In the genomic region with DNA sequence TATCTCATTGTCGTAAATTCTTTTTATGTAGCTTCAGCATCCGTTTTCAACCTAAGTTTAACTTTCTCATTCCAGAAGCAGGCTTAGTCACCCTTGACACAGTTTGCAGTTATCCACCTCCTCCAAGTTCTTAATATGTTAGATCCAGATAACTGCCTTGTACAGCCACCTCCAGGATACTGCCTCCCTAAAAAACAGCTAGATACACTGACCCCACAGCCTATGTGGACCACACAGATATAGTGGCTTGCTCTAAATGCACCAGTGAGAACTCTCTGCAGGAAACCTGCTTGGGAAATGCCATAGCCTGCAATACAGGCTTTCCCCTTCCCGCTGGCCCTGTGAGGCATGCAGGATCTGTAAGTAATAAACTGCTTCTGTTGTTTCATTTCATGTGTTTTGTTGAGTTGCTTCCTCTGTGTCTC, we compare ENCODE assay signal across 34 cellular contexts. TPM values are rescaled to one million over a fixed set of nuclear protein-coding genes. Genes with fewer than 3 reads are reported as not detected.
DNase-seq lines count a peak whose midpoint lies in the region; ATAC-seq, FAIRE-seq and TF ChIP-seq lines count a peak whose summit lies in the region.
"Had no signal": no experiment of that assay in that cellular context is flagged by ENCODE, and none has a peak within 500 bp of the region (broad histone marks: within the 10 kb centered on the region; RNA-seq: fewer than 3 reads in every experiment).

No MANE protein-coding gene starts in this region.

- in situ Hi-C loops in K562 (cut with MboI), result loop anchor here (10.0 to 25.0 kb wide), 2 partner anchors 170 to 723 kb away; no protein-coding TSS in a partner anchor

- no peak overlapping the region for H3K27ac ChIP-seq in HEK293 (ENCODE audit: extremely low read depth, low read depth, low read length)
- no peak overlapping the region for H3K27ac ChIP-seq in K562 (ENCODE audit: extremely low read depth, low read depth, low read length)
- no peak overlapping the region for H3K27ac ChIP-seq in prostate gland
- H3K27ac ChIP-seq: body of pancreas, vagina had no signal

- POLR2A ChIA-PET in BJ (lab: Charles Lee) (no interaction called here), HEK293 (lab: Yijun Ruan, JAX) (no interaction called here), K562 (lab: Yijun Ruan, JAX) (no interaction called here)

- no peak for TF ChIP-seq CTCF in BJ (IDR thresholded peaks at IDR 0.05; ENCODE audit: insufficient read depth, low read depth, low read length)
- no peak for TF ChIP-seq CTCF in HEK293 (tag by site-specific recombination; IDR thresholded peaks at IDR 0.05)
- no peak for TF ChIP-seq CTCF in K562 (IDR thresholded peaks at IDR 0.05 in 2 of 3, conservative IDR thresholded peaks at IDR 0.05 in 1 of 3; ENCODE audit: insufficient read depth in 2 of 3, low read depth in 1 of 3, low read length in 3 of 3)
- no peak for TF ChIP-seq CTCF in prostate gland (IDR thresholded peaks at IDR 0.05)

- TF ChIP-seq POLR2A in K562 (conservative IDR thresholded peaks at IDR 0.05), result no peak
- no peak for TF ChIP-seq POLR2A in prostate gland (IDR thresholded peaks at IDR 0.05)

- H3K4me1 ChIP-seq in HEK293 (ENCODE audit: control insufficient read depth, insufficient read depth, low read length) (no peaks in the 10 kb centered on the region), K562 (replicated peaks in 1 of 2; ENCODE audit: control insufficient read depth in 2 of 2, insufficient read depth in 2 of 2, low read length in 2 of 2) (no peaks in the 10 kb centered on the region), prostate gland (replicated peaks) (no peaks in the 10 kb centered on the region)
- H3K4me1 ChIP-seq: body of pancreas, vagina had no signal

- FAIRE-seq in K562 (lab: Jason Lieb, UNC), result no peak
- FAIRE-seq: frontal cortex, GM18507, H1 had no signal

- 11% methylated on average over 3 of the region's 3 CpGs for WGBS in K562 (ENCODE audit: insufficient coverage, low coverage, missing lambda C conversion rate)
- 38% methylated on average over 3 of the region's 3 CpGs for WGBS in prostate gland

- H3K9me1 ChIP-seq in K562 (ENCODE audit: control insufficient read depth, insufficient read depth, low read length), result no peaks in the 10 kb centered on the region

- no peaks in the 10 kb centered on the region for H3K79me2 ChIP-seq in K562 (ENCODE audit: control insufficient read depth, insufficient read depth, low read length)

- H3K4me3 ChIP-seq in BJ (ENCODE audit: low read depth, low read length) (no peak overlapping the region), HEK293 (ENCODE audit: low read depth, low read length) (no peak overlapping the region), K562 (no peak overlapping the region), prostate gland (no peak overlapping the region)
- H3K4me3 ChIP-seq: body of pancreas, vagina had no signal

- H3K9ac ChIP-seq in K562 (ENCODE audit: insufficient read depth in 1 of 2, low read depth in 2 of 2, low read length in 2 of 2), result no peak overlapping the region

- H3K36me3 ChIP-seq in BJ (ENCODE audit: control insufficient read depth, insufficient read depth, low read length) (peaks cover 3% of the 10 kb centered on the region), HEK293 (ENCODE audit: control insufficient read depth in 2 of 2, insufficient read depth in 1 of 2, low read length in 2 of 2) (no peaks in the 10 kb centered on the region), K562 (ENCODE audit: control insufficient read depth, insufficient read depth, low read length) (no peaks in the 10 kb centered on the region), prostate gland (no peaks in the 10 kb centered on the region)
- H3K36me3 ChIP-seq: vagina had no signal

- no peaks in the 10 kb centered on the region for H4K20me1 ChIP-seq in K562 (replicated peaks; ENCODE audit: control insufficient read depth, insufficient read depth, low read length)

- no peaks in the 10 kb centered on the region for H3K27me3 ChIP-seq in BJ (ENCODE audit: control insufficient read depth, insufficient read depth, low read length)
- H3K27me3 ChIP-seq in K562 (ENCODE audit: control insufficient read depth in 2 of 2, insufficient read depth in 2 of 2, low read length in 2 of 2), result peaks cover 0 to 7% of the 10 kb centered on the region in 2 experiments; a peak in 1 of 5 replicates
- H3K27me3 ChIP-seq in prostate gland (replicated peaks; ENCODE audit: insufficient read depth), result no peaks in the 10 kb centered on the region
- H3K27me3 ChIP-seq: body of pancreas, vagina had no signal

- CTCF ChIA-PET in BJ (lab: Yijun Ruan, JAX) (no interaction called here), HEK293 (lab: Yijun Ruan, JAX) (no interaction called here), K562 (lab: Yijun Ruan, JAX; ENCODE audit: low intra/inter-chr PET ratio) (interaction anchor here (0.6 kb wide), 1 partner anchor 384 kb away, joined by 3 read pairs; no protein-coding TSS in a partner anchor)

- BruUV-seq in K562 (replicated peaks; lab: Mats Ljungman, UMichigan), result no TSS peak

- no peak for TF ChIP-seq RAD21 in K562 (CRISPR knock-in tag; conservative IDR thresholded peaks at IDR 0.05 in 1 of 2, IDR thresholded peaks at IDR 0.05 in 1 of 2)

- no peak for TF ChIP-seq EP300 in K562 (IDR thresholded peaks at IDR 0.05; ENCODE audit: low read length)

- no peak overlapping the region for H2AFZ ChIP-seq in K562 (ENCODE audit: low read depth, low read length)

- intact Hi-C loops in K562 (cut with micrococcal nuclease) (no loop called here), prostate gland (cut with DNase I) (no loop called here)

- DNase-seq in BJ (ENCODE audit: low read depth) (peak; percentile 19), K562 (ENCODE audit: extremely low read depth in 1 of 4, low spot score in 3 of 4) (peak in 1 of 4 experiments; percentile 20), non-pigmented ciliary epithelial cell (ENCODE audit: low read depth) (peak; percentile 20), NCI-H748 (lab: John Stamatoyannopoulos, UW; ENCODE audit: unreplicated experiment) (no peak), SKM-1 (lab: John Stamatoyannopoulos, UW; ENCODE audit: unreplicated experiment) (no peak), prostate gland (ENCODE audit: low spot score) (no peak)
- DNase-seq: activated B cell treated with CpG ODN at 0.5 μM for 24 hours; activated CD4-positive, alpha-beta T cell treated with anti-CD3 and anti-CD28 coated beads, Interleukin-2, amount 50 U/mL, for 48 hours; activated CD8-positive, alpha-beta memory T cell treated with anti-CD3 and anti-CD28 coated beads, Interleukin-2, amount 50 U/mL, for 4 hours; activated naive CD8-positive, alpha-beta T cell treated with anti-CD3 and anti-CD28 coated beads for 36 hours; AML-193; body of pancreas; CD8-positive, alpha-beta memory T cell; DMS153; GDM1; natural killer cell; NCI-H1105; NCI-H2081 treated with DMSO at 0.1 percent for 48 hours; NCI-H82; Right ventricle myocardium superior; stimulated activated CD4-positive, alpha-beta T cell treated with anti-CD3 and anti-CD28 coated beads, Interleukin-12 subunit alpha, Interleukin-12 subunit beta, amount 100 ng/mL, for 4 hours; stimulated activated CD4-positive, alpha-beta T cell treated with anti-CD3 and anti-CD28 coated beads, Interleukin-4, amount 100 ng/mL, for 24 hours; stimulated activated naive CD4-positive, alpha-beta T cell; SW 1271; T1000 had no signal

- H3K9me3 ChIP-seq in HEK293 (ENCODE audit: control insufficient read depth, insufficient read depth, low read depth, low read length) (no peaks in the 10 kb centered on the region), K562 (replicated peaks; ENCODE audit: control insufficient read depth, insufficient read depth, low read depth, low read length) (no peaks in the 10 kb centered on the region), prostate gland (no peaks in the 10 kb centered on the region)
- H3K9me3 ChIP-seq: body of pancreas, vagina had no signal

- H3K4me2 ChIP-seq in K562 (ENCODE audit: insufficient read depth, low read length), result no peak overlapping the region

- ATAC-seq in K562, result no peak
- ATAC-seq: body of pancreas, natural killer cell had no signal

TF ChIP-seq in K562, 482 proteins besides CTCF, POLR2A, EP300 and RAD21:
- TF ChIP-seq GABPA (tag; conservative IDR thresholded peaks at IDR 0.05; ENCODE audit: low read depth), result no peak
- peak; percentile 28; the same call in 1 of the 2 replicates for TF ChIP-seq TCF3 (CRISPR knock-in tag; IDR thresholded peaks at IDR 0.05)
- peak; percentile 49 for TF ChIP-seq CBFA2T3 (IDR thresholded peaks at IDR 0.05)

RNA-seq across cellular contexts. Expression of gene RTL1, which starts 11.1 kb away (rescaled TPM):
- polyA plus RNA-seq in BJ (2011; rRNA removed), result not detected in 2 replicates
- not detected in 2 replicates for polyA minus RNA-seq in BJ (2011; rRNA and poly(A)+ RNA removed)
- total RNA-seq in K562 (2011; cell fraction: chromatin; rRNA removed; ENCODE audit: low replicate concordance), result not detected in 2 replicates
- total RNA-seq in K562 (2011; cell fraction: nucleolus; rRNA removed), result not detected in 2 replicates
- not detected in 2 replicates for total RNA-seq in K562 (2011; cell fraction: nucleoplasm; rRNA removed)
- total RNA-seq in K562 (2014; rRNA removed), result not detected in 2 replicates
- not detected in 2 replicates for total RNA-seq in K562 (2014; rRNA removed; fragmentation: Illumina TruSeq; extraction: Trizol)
- total RNA-seq in K562 (2015; rRNA removed; fragmentation: Illumina TruSeq; extraction: Trizol), result not detected in 2 replicates
- not detected in 2 replicates for total RNA-seq in K562 (2021)
- polyA plus RNA-seq in K562 (2011; rRNA removed), result not detected in 2 replicates
- 0.03 TPM in 1 of 2 replicates, not detected in the other for polyA plus RNA-seq in K562 (2011; cell fraction: cytosol; rRNA removed)
- polyA plus RNA-seq in K562 (2011; cell fraction: nucleus; rRNA removed), result 0.04 TPM in 1 of 2 replicates, not detected in the other
- 0.03 and 0.04 TPM in 2 replicates for polyA plus RNA-seq in K562 (2012)
- not detected in 2 replicates for polyA plus RNA-seq in K562 (2014; fragmentation: Illumina TruSeq; extraction: Trizol)
- not detected for polyA plus RNA-seq in K562 (2014; fragmentation: Nextera tagmentation; extraction: Ambion mirVana)
- polyA plus RNA-seq in K562 (2014; rRNA removed), result not detected in 2 replicates
- not detected in 2 replicates for polyA minus RNA-seq in K562 (2011; rRNA and poly(A)+ RNA removed)
- 0.19 TPM in 1 of 2 replicates, not detected in the other for polyA minus RNA-seq in K562 (2011; cell fraction: cytosol; rRNA and poly(A)+ RNA removed)
- polyA minus RNA-seq in K562 (2011; cell fraction: nucleus; rRNA and poly(A)+ RNA removed), result not detected in 2 replicates
- total RNA-seq in prostate gland, result under 1 TPM in 1 of 2 donors, not detected in 1; 0.80 TPM
- total RNA-seq: activated B cell treated with CpG ODN at 0.5 μM for 24 hours; activated naive CD8-positive, alpha-beta T cell treated with anti-CD3 and anti-CD28 coated beads for 36 hours; activated T-helper 2 cell treated with anti-CD3 and anti-CD28 coated beads, Interferon-gamma antibody, Interleukin-2, Interleukin-4, amounts not matched to agents 10 μg/mL and 5 μg/mL and 100 μg/mL, durations not matched to agents 14 hours and 24 hours and 36 hours; CD8-positive, alpha-beta memory T cell; frontal cortex; H1; lower leg skin; natural killer cell; osteoblast; Right ventricle myocardium superior; temporal lobe; vagina had no signal
- polyA plus RNA-seq: CD8-positive, alpha-beta memory T cell; H1 had no signal

Comparison
In these comparisons a context has a peak if more than half of its experiments do, and no peak if none do; other contexts are left out.
1. DNase-seq: peak in BJ (single experiment) and non-pigmented ciliary epithelial cell (single experiment); none in NCI-H748 (single experiment), SKM-1 (single experiment) and prostate gland (single experiment).